In genomic region chr17:77394540-77395295, GRCh38 we compare ENCODE assay signal across 8 cellular contexts.
A peak's percentile ranks its signal among the peaks of the same experiment; 100 is the strongest.
DNase-seq lines count a peak whose midpoint lies in the region; TF ChIP-seq lines count a peak whose summit lies in the region.

No MANE protein-coding gene starts in this region.

- no peak overlapping the region for H3K4me3 ChIP-seq in dorsolateral prefrontal cortex
- no peak overlapping the region for H3K4me3 ChIP-seq in MG63

- H3K36me3 ChIP-seq in MG63, result peaks cover 70% of the 10 kb centered on the region

- peaks cover 87% of the 10 kb centered on the region for H3K4me1 Mint-ChIP-seq in activated CD4-positive, alpha-beta T cell treated with anti-CD3 and anti-CD28 coated beads, Interleukin-2, amount 10 ng/mL, durations not matched to agents 7 days and 5 days
- H3K4me1 Mint-ChIP-seq in mesothelial cell of epicardium (peaks cover 33% of the 10 kb centered on the region), type B pancreatic cell (ENCODE audit: unreplicated experiment) (peaks cover 47% of the 10 kb centered on the region)

- H3K9me3 ChIP-seq in MG63, result no peaks in the 10 kb centered on the region

- peak overlapping the region in 38 of 59 donors; percentile 1 to 91 (median 45) for H3K27ac ChIP-seq in dorsolateral prefrontal cortex

- H3K9me3 Mint-ChIP-seq in activated CD4-positive, alpha-beta T cell treated with anti-CD3 and anti-CD28 coated beads, Interleukin-2, amount 10 ng/mL, durations not matched to agents 7 days and 5 days, result no peaks in the 10 kb centered on the region
- H3K9me3 Mint-ChIP-seq in mesothelial cell of epicardium (no peaks in the 10 kb centered on the region), type B pancreatic cell (no peaks in the 10 kb centered on the region)

- H3K36me3 Mint-ChIP-seq in activated CD4-positive, alpha-beta T cell treated with anti-CD3 and anti-CD28 coated beads, Interleukin-2, amount 10 ng/mL, durations not matched to agents 7 days and 5 days (ENCODE audit: low read depth), result peaks cover 54% of the 10 kb centered on the region
- no peaks in the 10 kb centered on the region for H3K36me3 Mint-ChIP-seq in mesothelial cell of epicardium
- H3K36me3 Mint-ChIP-seq in type B pancreatic cell, result no peaks in the 10 kb centered on the region

- H3K27me3 ChIP-seq in dorsolateral prefrontal cortex (no peaks in the 10 kb centered on the region), MG63 (no peaks in the 10 kb centered on the region)

- intact Hi-C loops in dorsolateral prefrontal cortex (cut with DNase I), result no loop called here

- H3K27me3 Mint-ChIP-seq in activated CD4-positive, alpha-beta T cell treated with anti-CD3 and anti-CD28 coated beads, Interleukin-2, amount 10 ng/mL, durations not matched to agents 7 days and 5 days, result no peaks in the 10 kb centered on the region
- H3K27me3 Mint-ChIP-seq in mesothelial cell of epicardium (ENCODE audit: low read depth) (no peaks in the 10 kb centered on the region), type B pancreatic cell (no peaks in the 10 kb centered on the region)

- DNase-seq in activated CD4-positive, alpha-beta T cell treated with anti-CD3 and anti-CD28 coated beads, Interleukin-2, amount 10 ng/mL, durations not matched to agents 7 days and 5 days, result no peak
- no peak for DNase-seq in activated CD4-positive, alpha-beta T cell treated with anti-CD3 and anti-CD28 coated beads, Interleukin-2, amount 50 U/mL, for 1 hour
- no peak for DNase-seq in dorsolateral prefrontal cortex
- DNase-seq in mesothelial cell of epicardium (ENCODE audit: low spot score in 2 of 2, unreplicated experiment in 2 of 2), result no peak
- DNase-seq in type B pancreatic cell (ENCODE audit: extremely low spot score, unreplicated experiment), result no peak
- DNase-seq in GDM1 (lab: John Stamatoyannopoulos, UW), result no peak
- no peak for DNase-seq in MG63
- DNase-seq in activated effector memory CD4-positive, alpha-beta T cell treated with Interleukin-2 at 50 U/mL for 16 hours, result no peak

- CTCF ChIA-PET in activated CD4-positive, alpha-beta T cell treated with anti-CD3 and anti-CD28 coated beads, Interleukin-2, amount 10 ng/mL, durations not matched to agents 7 days and 5 days (lab: Charles Lee), result interaction anchor here (0.8 kb wide), 1 partner anchor 63 kb away, joined by 3 read pairs; no protein-coding TSS in a partner anchor

- peak overlapping the region; percentile 76 for H3K27ac Mint-ChIP-seq in activated CD4-positive, alpha-beta T cell treated with anti-CD3 and anti-CD28 coated beads, Interleukin-2, amount 10 ng/mL, durations not matched to agents 7 days and 5 days
- peak overlapping the region; percentile 50 for H3K27ac Mint-ChIP-seq in mesothelial cell of epicardium
- H3K27ac Mint-ChIP-seq in type B pancreatic cell, result peak overlapping the region; percentile 80

- POLR2A ChIA-PET in activated CD4-positive, alpha-beta T cell treated with anti-CD3 and anti-CD28 coated beads, Interleukin-2, amount 10 ng/mL, durations not matched to agents 7 days and 5 days (lab: Charles Lee), result no interaction called here

- H3K4me3 Mint-ChIP-seq in activated CD4-positive, alpha-beta T cell treated with anti-CD3 and anti-CD28 coated beads, Interleukin-2, amount 10 ng/mL, durations not matched to agents 7 days and 5 days, result no peak overlapping the region
- H3K4me3 Mint-ChIP-seq in mesothelial cell of epicardium (no peak overlapping the region), type B pancreatic cell (peak overlapping the region; percentile 17)

- TF ChIP-seq CTCF in dorsolateral prefrontal cortex (IDR thresholded peaks at IDR 0.05 in 54 of 56, conservative IDR thresholded peaks at IDR 0.05 in 2 of 56; ENCODE audit: low read depth in 1 of 56, partially characterized antibody in 56 of 56) (no peak), mesothelial cell of epicardium (IDR thresholded peaks at IDR 0.05; ENCODE audit: unreplicated experiment) (no peak), type B pancreatic cell (conservative IDR thresholded peaks at IDR 0.05) (no peak)
